1 cellular context compared by ENCODE assay signal in genomic region chr16:24255446-24256352, GRCh38.
TF ChIP-seq lines count a peak whose summit lies in the region.

TSS of gene CACNG3 (plus strand) at chr16:24256335. CDS start at chr16:24256755, 420 bp downstream.

TF ChIP-seq in K562, 482 proteins besides CTCF, POLR2A, EP300 and RAD21 (continued from another document and continues in another):
- TF ChIP-seq, protein P1, sequence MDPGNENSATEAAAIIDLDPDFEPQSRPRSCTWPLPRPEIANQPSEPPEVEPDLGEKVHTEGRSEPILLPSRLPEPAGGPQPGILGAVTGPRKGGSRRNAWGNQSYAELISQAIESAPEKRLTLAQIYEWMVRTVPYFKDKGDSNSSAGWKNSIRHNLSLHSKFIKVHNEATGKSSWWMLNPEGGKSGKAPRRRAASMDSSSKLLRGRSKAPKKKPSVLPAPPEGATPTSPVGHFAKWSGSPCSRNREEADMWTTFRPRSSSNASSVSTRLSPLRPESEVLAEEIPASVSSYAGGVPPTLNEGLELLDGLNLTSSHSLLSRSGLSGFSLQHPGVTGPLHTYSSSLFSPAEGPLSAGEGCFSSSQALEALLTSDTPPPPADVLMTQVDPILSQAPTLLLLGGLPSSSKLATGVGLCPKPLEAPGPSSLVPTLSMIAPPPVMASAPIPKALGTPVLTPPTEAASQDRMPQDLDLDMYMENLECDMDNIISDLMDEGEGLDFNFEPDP (CRISPR knock-in tag; IDR thresholded peaks at IDR 0.05): no peak
- TF ChIP-seq NCOA6 (IDR thresholded peaks at IDR 0.05) (peak; percentile 88), PCBP1 (IDR thresholded peaks at IDR 0.05; ENCODE audit: low read depth, low read length, poor library complexity, severe bottlenecking) (no peak), ZNF766 (CRISPR knock-in tag; conservative IDR thresholded peaks at IDR 0.05) (peak; percentile 95), KHSRP (IDR thresholded peaks at IDR 0.05) (no peak), ZNF77 (CRISPR knock-in tag; IDR thresholded peaks at IDR 0.05) (no peak), CREM (IDR thresholded peaks at IDR 0.05; ENCODE audit: low read depth) (peak; percentile 61), ZNF311 (CRISPR knock-in tag; IDR thresholded peaks at IDR 0.05) (0 out of 2 replicates have a peak, but pooled peaks have one; percentile 17), BMI1 (IDR thresholded peaks at IDR 0.05; ENCODE audit: low read length) (no peak), NEUROD1 (IDR thresholded peaks at IDR 0.05; ENCODE audit: borderline replicate concordance, low read depth, low read length, partially characterized antibody) (no peak), ZNF584 (CRISPR knock-in tag; IDR thresholded peaks at IDR 0.05; ENCODE audit: low read depth) (peak; percentile 85; the same call in 1 of the 2 replicates), KDM5B (IDR thresholded peaks at IDR 0.05; ENCODE audit: insufficient replicate concordance, low read depth, low read length) (no peak), MYNN (IDR thresholded peaks at IDR 0.05) (no peak), MYNN (CRISPR knock-in tag; IDR thresholded peaks at IDR 0.05) (0 out of 2 replicates have a peak, but pooled peaks have one; percentile 68), ZNF408 (CRISPR knock-in tag; IDR thresholded peaks at IDR 0.05; ENCODE audit: low read depth) (no peak), MCM5 (IDR thresholded peaks at IDR 0.05; ENCODE audit: low read depth) (no peak), KDM2B (CRISPR knock-in tag; IDR thresholded peaks at IDR 0.05) (no peak), STAT5B (CRISPR knock-in tag; IDR thresholded peaks at IDR 0.05) (no peak), ZNF146 (CRISPR knock-in tag; IDR thresholded peaks at IDR 0.05; ENCODE audit: unreplicated experiment) (peak; percentile 13), MIER1 (IDR thresholded peaks at IDR 0.05; ENCODE audit: low read depth) (peak; percentile 99), DMBX1 (CRISPR knock-in tag; IDR thresholded peaks at IDR 0.05; ENCODE audit: borderline replicate concordance) (peak; percentile 92), CBX1 (IDR thresholded peaks at IDR 0.05; ENCODE audit: low read depth) (0 out of 2 replicates have a peak, but pooled peaks have one; percentile 34), SRSF3 (IDR thresholded peaks at IDR 0.05; ENCODE audit: insufficient read depth, low read length) (no peak), AFF1 (IDR thresholded peaks at IDR 0.05; ENCODE audit: low read depth in 1 of 2, partially characterized antibody in 2 of 2) (peak in 1 of 2 experiments; percentile 99), ZNF239 (CRISPR knock-in tag; IDR thresholded peaks at IDR 0.05) (peak; percentile 18; the same call in 1 of the 2 replicates), BRD9 (IDR thresholded peaks at IDR 0.05; ENCODE audit: low read depth, partially characterized antibody) (no peak), E2F5 (CRISPR knock-in tag; IDR thresholded peaks at IDR 0.05) (peak; percentile 77; the same call in 1 of the 2 replicates), KLF16 (IDR thresholded peaks at IDR 0.05) (no peak), THAP7 (CRISPR knock-in tag; IDR thresholded peaks at IDR 0.05) (no peak), CCAR2 (IDR thresholded peaks at IDR 0.05; ENCODE audit: low read depth, low read length) (no peak), SP1 (CRISPR knock-in tag; IDR thresholded peaks at IDR 0.05) (peak; percentile 54; the same call in 1 of the 2 replicates), SIN3A (IDR thresholded peaks at IDR 0.05; ENCODE audit: borderline replicate concordance in 2 of 2, control insufficient read depth in 1 of 2, low read depth in 2 of 2, low read length in 2 of 2) (peak in 1 of 2 experiments; percentile 95; a peak in 2 of 4 replicates), TEAD4 (IDR thresholded peaks at IDR 0.05; ENCODE audit: low read length) (no peak), TEAD4 (CRISPR knock-in tag; IDR thresholded peaks at IDR 0.05; ENCODE audit: borderline replicate concordance) (0 out of 2 replicates have a peak, but pooled peaks have one; percentile 24), RB1 (IDR thresholded peaks at IDR 0.05; ENCODE audit: low read depth) (peak; percentile 61; the same call in 1 of the 2 replicates), CREB1 (IDR thresholded peaks at IDR 0.05) (no peak), CREB1 (CRISPR knock-in tag; IDR thresholded peaks at IDR 0.05) (peak; percentile 65), MNT (conservative IDR thresholded peaks at IDR 0.05) (peak in 1 of 2 experiments; percentile 75; a peak in 2 of 4 replicates), LCOR (CRISPR knock-in tag; IDR thresholded peaks at IDR 0.05) (0 out of 2 replicates have a peak, but pooled peaks have one; percentile 47), KAT2B (IDR thresholded peaks at IDR 0.05; ENCODE audit: low read depth, low read length) (no peak), WHSC1 (IDR thresholded peaks at IDR 0.05; ENCODE audit: low read length) (no peak), ZNF384 (IDR thresholded peaks at IDR 0.05; ENCODE audit: low read depth, low read length) (no peak), GABPB1 (CRISPR knock-in tag; IDR thresholded peaks at IDR 0.05) (peak; percentile 61), L3MBTL2 (IDR thresholded peaks at IDR 0.05) (no peak)
- TF ChIP-seq, protein P2, sequence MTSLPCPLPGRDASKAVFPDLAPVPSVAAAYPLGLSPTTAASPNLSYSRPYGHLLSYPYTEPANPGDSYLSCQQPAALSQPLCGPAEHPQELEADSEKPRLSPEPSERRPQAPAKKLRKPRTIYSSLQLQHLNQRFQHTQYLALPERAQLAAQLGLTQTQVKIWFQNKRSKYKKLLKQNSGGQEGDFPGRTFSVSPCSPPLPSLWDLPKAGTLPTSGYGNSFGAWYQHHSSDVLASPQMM (CRISPR knock-in tag; IDR thresholded peaks at IDR 0.05): no peak
- TF ChIP-seq, protein P3, sequence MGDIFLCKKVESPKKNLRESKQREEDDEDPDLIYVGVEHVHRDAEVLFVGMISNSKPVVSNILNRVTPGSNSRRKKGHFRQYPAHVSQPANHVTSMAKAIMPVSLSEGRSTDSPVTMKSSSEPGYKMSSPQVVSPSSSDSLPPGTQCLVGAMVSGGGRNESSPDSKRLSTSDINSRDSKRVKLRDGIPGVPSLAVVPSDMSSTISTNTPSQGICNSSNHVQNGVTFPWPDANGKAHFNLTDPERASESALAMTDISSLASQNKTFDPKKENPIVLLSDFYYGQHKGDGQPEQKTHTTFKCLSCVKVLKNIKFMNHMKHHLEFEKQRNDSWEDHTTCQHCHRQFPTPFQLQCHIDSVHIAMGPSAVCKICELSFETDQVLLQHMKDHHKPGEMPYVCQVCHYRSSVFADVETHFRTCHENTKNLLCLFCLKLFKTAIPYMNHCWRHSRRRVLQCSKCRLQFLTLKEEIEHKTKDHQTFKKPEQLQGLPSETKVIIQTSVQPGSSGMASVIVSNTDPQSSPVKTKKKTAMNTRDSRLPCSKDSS (IDR thresholded peaks at IDR 0.05; ENCODE audit: low read depth, partially characterized antibody): no peak
- TF ChIP-seq, protein P4, sequence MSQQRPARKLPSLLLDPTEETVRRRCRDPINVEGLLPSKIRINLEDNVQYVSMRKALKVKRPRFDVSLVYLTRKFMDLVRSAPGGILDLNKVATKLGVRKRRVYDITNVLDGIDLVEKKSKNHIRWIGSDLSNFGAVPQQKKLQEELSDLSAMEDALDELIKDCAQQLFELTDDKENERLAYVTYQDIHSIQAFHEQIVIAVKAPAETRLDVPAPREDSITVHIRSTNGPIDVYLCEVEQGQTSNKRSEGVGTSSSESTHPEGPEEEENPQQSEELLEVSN (IDR thresholded peaks at IDR 0.05; ENCODE audit: borderline replicate concordance in 1 of 2, extremely low read depth in 1 of 2, insufficient read depth in 1 of 2, insufficient read length in 1 of 2, low read depth in 1 of 2, low read length in 1 of 2, poor library complexity in 1 of 2, severe bottlenecking in 1 of 2): peak in 1 of 2 experiments; percentile 50
- TF ChIP-seq, protein P5, sequence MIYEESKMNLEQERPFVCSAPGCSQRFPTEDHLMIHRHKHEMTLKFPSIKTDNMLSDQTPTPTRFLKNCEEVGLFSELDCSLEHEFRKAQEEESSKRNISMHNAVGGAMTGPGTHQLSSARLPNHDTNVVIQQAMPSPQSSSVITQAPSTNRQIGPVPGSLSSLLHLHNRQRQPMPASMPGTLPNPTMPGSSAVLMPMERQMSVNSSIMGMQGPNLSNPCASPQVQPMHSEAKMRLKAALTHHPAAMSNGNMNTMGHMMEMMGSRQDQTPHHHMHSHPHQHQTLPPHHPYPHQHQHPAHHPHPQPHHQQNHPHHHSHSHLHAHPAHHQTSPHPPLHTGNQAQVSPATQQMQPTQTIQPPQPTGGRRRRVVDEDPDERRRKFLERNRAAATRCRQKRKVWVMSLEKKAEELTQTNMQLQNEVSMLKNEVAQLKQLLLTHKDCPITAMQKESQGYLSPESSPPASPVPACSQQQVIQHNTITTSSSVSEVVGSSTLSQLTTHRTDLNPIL (CRISPR knock-in tag; IDR thresholded peaks at IDR 0.05): no peak
- TF ChIP-seq, protein P6, sequence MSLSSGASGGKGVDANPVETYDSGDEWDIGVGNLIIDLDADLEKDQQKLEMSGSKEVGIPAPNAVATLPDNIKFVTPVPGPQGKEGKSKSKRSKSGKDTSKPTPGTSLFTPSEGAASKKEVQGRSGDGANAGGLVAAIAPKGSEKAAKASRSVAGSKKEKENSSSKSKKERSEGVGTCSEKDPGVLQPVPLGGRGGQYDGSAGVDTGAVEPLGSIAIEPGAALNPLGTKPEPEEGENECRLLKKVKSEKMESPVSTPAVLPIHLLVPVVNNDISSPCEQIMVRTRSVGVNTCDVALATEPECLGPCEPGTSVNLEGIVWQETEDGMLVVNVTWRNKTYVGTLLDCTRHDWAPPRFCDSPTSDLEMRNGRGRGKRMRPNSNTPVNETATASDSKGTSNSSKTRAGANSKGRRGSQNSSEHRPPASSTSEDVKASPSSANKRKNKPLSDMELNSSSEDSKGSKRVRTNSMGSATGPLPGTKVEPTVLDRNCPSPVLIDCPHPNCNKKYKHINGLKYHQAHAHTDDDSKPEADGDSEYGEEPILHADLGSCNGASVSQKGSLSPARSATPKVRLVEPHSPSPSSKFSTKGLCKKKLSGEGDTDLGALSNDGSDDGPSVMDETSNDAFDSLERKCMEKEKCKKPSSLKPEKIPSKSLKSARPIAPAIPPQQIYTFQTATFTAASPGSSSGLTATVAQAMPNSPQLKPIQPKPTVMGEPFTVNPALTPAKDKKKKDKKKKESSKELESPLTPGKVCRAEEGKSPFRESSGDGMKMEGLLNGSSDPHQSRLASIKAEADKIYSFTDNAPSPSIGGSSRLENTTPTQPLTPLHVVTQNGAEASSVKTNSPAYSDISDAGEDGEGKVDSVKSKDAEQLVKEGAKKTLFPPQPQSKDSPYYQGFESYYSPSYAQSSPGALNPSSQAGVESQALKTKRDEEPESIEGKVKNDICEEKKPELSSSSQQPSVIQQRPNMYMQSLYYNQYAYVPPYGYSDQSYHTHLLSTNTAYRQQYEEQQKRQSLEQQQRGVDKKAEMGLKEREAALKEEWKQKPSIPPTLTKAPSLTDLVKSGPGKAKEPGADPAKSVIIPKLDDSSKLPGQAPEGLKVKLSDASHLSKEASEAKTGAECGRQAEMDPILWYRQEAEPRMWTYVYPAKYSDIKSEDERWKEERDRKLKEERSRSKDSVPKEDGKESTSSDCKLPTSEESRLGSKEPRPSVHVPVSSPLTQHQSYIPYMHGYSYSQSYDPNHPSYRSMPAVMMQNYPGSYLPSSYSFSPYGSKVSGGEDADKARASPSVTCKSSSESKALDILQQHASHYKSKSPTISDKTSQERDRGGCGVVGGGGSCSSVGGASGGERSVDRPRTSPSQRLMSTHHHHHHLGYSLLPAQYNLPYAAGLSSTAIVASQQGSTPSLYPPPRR (CRISPR knock-in tag; IDR thresholded peaks at IDR 0.05; ENCODE audit: borderline replicate concordance): no peak
